31 cellular contexts compared by ENCODE assay signal in the genomic region with DNA sequence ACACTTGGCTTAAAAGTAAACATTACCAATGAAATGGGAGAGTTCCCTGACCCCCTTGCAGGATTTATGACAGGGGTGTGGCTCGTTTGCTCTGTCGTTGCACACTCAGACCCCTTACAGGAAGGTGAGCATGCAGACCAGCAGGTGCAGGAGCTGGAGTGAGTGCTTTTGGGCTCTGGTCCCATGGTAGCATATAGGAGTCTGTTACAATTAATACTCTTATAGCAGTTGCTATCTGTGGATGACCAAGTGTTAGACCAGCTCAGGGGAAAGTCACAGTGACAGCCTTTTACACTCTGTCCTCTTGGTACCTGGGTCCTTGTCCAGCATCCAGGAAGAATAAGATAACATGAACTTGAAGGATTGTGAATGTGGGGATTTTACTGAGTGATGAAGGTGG.
"Had no signal": no experiment of that assay in that cellular context is flagged by ENCODE, and none has a peak within 500 bp of the region (broad histone marks: within the 10 kb centered on the region; RNA-seq: fewer than 3 reads in every experiment).

No MANE protein-coding gene starts in this region.

- H3K4me3 Mint-ChIP-seq: activated B cell treated with CpG ODN at 0.5 μM for 24 hours; activated CD8-positive, alpha-beta T cell treated with anti-CD3 and anti-CD28 coated beads for 36 hours; activated naive CD8-positive, alpha-beta T cell; activated T-cell treated with anti-CD3 and anti-CD28 coated beads, Interleukin-2, amount 50 U/mL, for 4 hours; activated T-helper 17 cell treated with anti-CD3 and anti-CD28 coated beads, Interleukin-2, amount 50 U/mL, for 72 hours; effector memory CD8-positive, alpha-beta T cell; T-helper 2 cell treated with Interferon-gamma antibody and Interleukin-4, amounts not matched to agents 5 μg/mL and 100 μg/mL, for 36 hours had no signal

- H3K27me3 ChIP-seq: body of pancreas, esophagus muscularis mucosa, foreskin keratinocyte, gastrocnemius medialis, heart left ventricle had no signal

- DNase-seq: activated B cell treated with CpG ODN at 0.5 μM for 24 hours; activated CD4-positive, alpha-beta T cell treated with anti-CD3 and anti-CD28 coated beads for 48 hours; activated CD4-positive, alpha-beta T cell treated with anti-CD3 and anti-CD28 coated beads, Interleukin-2, amount 50 U/mL, for 1 hour; activated CD4-positive, alpha-beta T cell treated with anti-CD3 and anti-CD28 coated beads, Interleukin-2, amount 50 U/mL, for 48 hours; activated CD8-positive, alpha-beta memory T cell treated with anti-CD3 and anti-CD28 coated beads for 24 hours; activated CD8-positive, alpha-beta T cell treated with anti-CD3 and anti-CD28 coated beads for 36 hours; activated effector memory CD4-positive, alpha-beta T cell treated with Interleukin-2 at 50 U/mL for 16 hours; activated gamma-delta T cell treated with Interleukin-2 at 50 U/mL for 16 hours; activated naive CD4-positive, alpha-beta T cell treated with anti-CD3 and anti-CD28 coated beads, Interleukin-2, amount 50 U/mL, for 16 hours; activated naive CD4-positive, alpha-beta T cell treated with Interleukin-2 at 50 U/mL for 16 hours; activated T-cell treated with anti-CD3 and anti-CD28 coated beads, Interleukin-2, amount 50 U/mL, for 4 hours; amniotic stem cell; anterior cingulate cortex; body of pancreas; caudate nucleus; cortex of kidney; dermis blood vessel endothelial cell; effector CD4-positive, alpha-beta T cell; effector memory CD8-positive, alpha-beta T cell; erythroblast; foreskin keratinocyte; gastrocnemius medialis; glutamatergic neuron; heart left ventricle; T1000; WERI-Rb-1 had no signal

- H3K36me3 ChIP-seq: esophagus muscularis mucosa, gastrocnemius medialis, heart left ventricle, WERI-Rb-1 had no signal

- H3K36me3 Mint-ChIP-seq: activated naive CD8-positive, alpha-beta T cell had no signal

- H3K27ac ChIP-seq: body of pancreas, esophagus muscularis mucosa, foreskin keratinocyte, gastrocnemius medialis, heart left ventricle, WERI-Rb-1 had no signal

- H3K27me3 Mint-ChIP-seq: activated B cell treated with CpG ODN at 0.5 μM for 24 hours; activated CD8-positive, alpha-beta T cell treated with anti-CD3 and anti-CD28 coated beads for 36 hours; activated naive CD8-positive, alpha-beta T cell; activated T-helper 17 cell treated with anti-CD3 and anti-CD28 coated beads, Interleukin-2, amount 50 U/mL, for 72 hours; effector memory CD8-positive, alpha-beta T cell had no signal

- H3K27ac Mint-ChIP-seq: activated B cell treated with CpG ODN at 0.5 μM for 24 hours; activated CD8-positive, alpha-beta T cell treated with anti-CD3 and anti-CD28 coated beads for 36 hours; activated naive CD8-positive, alpha-beta T cell; activated T-helper 17 cell treated with anti-CD3 and anti-CD28 coated beads, Interleukin-2, amount 50 U/mL, for 72 hours; effector memory CD8-positive, alpha-beta T cell; T-helper 2 cell treated with Interferon-gamma antibody and Interleukin-4, amounts not matched to agents 5 μg/mL and 100 μg/mL, for 36 hours had no signal

- ATAC-seq: activated CD4-positive, CD25-positive, alpha-beta regulatory T cell treated with anti-CD3 and anti-CD28 coated beads, Interleukin-2, amount 50 U/mL, for 24 hours; activated CD8-positive, alpha-beta T cell treated with anti-CD3 and anti-CD28 coated beads for 36 hours; activated T-cell treated with anti-CD3 and anti-CD28 coated beads, Interleukin-2, amount 50 U/mL, for 4 hours; activated T-helper 17 cell treated with anti-CD3 and anti-CD28 coated beads, Interleukin-2, amount 50 U/mL, for 72 hours; body of pancreas; effector memory CD8-positive, alpha-beta T cell; foreskin keratinocyte; gastrocnemius medialis; heart left ventricle had no signal

- H3K4me3 ChIP-seq: body of pancreas, esophagus muscularis mucosa, gastrocnemius medialis, heart left ventricle had no signal

- H3K4me1 Mint-ChIP-seq: activated B cell treated with CpG ODN at 0.5 μM for 24 hours; activated T-helper 17 cell treated with anti-CD3 and anti-CD28 coated beads, Interleukin-2, amount 50 U/mL, for 72 hours had no signal

- H3K4me1 ChIP-seq: body of pancreas, esophagus muscularis mucosa, foreskin keratinocyte, gastrocnemius medialis, heart left ventricle had no signal

- H3K9me3 ChIP-seq: body of pancreas, esophagus muscularis mucosa, gastrocnemius medialis had no signal
